In the genomic region with DNA sequence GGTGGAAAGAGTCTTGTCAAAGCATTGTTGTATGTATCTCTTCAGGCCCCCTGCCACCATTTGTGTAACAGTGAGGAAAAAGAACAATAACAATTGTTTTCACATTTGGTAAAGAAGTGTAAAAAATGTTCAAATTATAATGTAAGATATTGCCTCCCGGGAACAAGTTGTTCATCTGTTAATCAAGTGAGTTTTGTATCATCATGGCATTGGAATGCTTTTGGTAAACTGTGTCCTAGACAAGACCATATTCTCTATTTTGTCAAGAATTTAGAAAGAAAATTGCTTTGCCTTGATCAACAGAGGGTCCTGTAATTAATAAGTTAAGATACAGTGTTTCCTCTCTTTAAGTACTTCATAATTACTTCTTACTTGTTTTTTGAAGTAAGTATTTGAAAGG, we compare ENCODE assay signal across 18 cellular contexts.
DNase-seq lines count a peak whose midpoint lies in the region; ATAC-seq and TF ChIP-seq lines count a peak whose summit lies in the region.
"Had no signal": no experiment of that assay in that cellular context is flagged by ENCODE, and none has a peak within 500 bp of the region (broad histone marks: within the 10 kb centered on the region; RNA-seq: fewer than 3 reads in every experiment).

No MANE protein-coding gene starts in this region.

- DNase-seq in ELR (ENCODE audit: low read depth) (peak; percentile 34), adipocyte (ENCODE audit: low read depth) (peak; percentile 55), fibroblast of lung (ENCODE audit: low read depth in 2 of 2) (peak; percentile 12 to 58), mesenchymal stem cell (peak; percentile 15), NCI-H2029 treated with DMSO at 0.1 percent for 48 hours (lab: John Stamatoyannopoulos, UW) (no peak), GF-D8 (lab: John Stamatoyannopoulos, UW) (no peak), T1000 (lab: John Stamatoyannopoulos, UW) (no peak)
- DNase-seq: C1 segment of cervical spinal cord; CD8-positive, alpha-beta memory T cell; NCI-H1436 treated with DMSO at 0.1 percent for 48 hours; NCI-H2029; NCI-H2171; NCI-H526 treated with DMSO at 0.1 percent for 48 hours; Peyer's patch had no signal

- H2BK5ac ChIP-seq in mesenchymal stem cell (ENCODE audit: low read depth, low read length, poor library complexity, severe bottlenecking): no peak overlapping the region

- H3K14ac ChIP-seq in mesenchymal stem cell (ENCODE audit: low read length in 2 of 2): no peak overlapping the region

- no peak overlapping the region for H2AFZ ChIP-seq in fibroblast of lung (ENCODE audit: low read length)
- no peak overlapping the region for H2AFZ ChIP-seq in mesenchymal stem cell (ENCODE audit: low read depth, low read length)

- no peaks in the 10 kb centered on the region for H3K79me1 ChIP-seq in mesenchymal stem cell (replicated peaks; ENCODE audit: low read length, poor library complexity, severe bottlenecking)

- H2AK5ac ChIP-seq in mesenchymal stem cell (ENCODE audit: low read length, severe bottlenecking): no peak overlapping the region

- no peak overlapping the region for H4K8ac ChIP-seq in mesenchymal stem cell (ENCODE audit: low read length)

- H2BK15ac ChIP-seq in mesenchymal stem cell (ENCODE audit: low read depth, poor library complexity, severe bottlenecking): no peak overlapping the region

- peaks cover 16% of the 10 kb centered on the region for H3K4me1 ChIP-seq in adipocyte (ENCODE audit: control insufficient read depth, insufficient read depth, low read length)
- no peaks in the 10 kb centered on the region for H3K4me1 ChIP-seq in fibroblast of lung (ENCODE audit: control insufficient read depth, extremely low read depth, insufficient read depth, low read length)
- no peaks in the 10 kb centered on the region for H3K4me1 ChIP-seq in mesenchymal stem cell (ENCODE audit: control insufficient read depth, insufficient read depth, low read depth, low read length)
- H3K4me1 ChIP-seq: Peyer's patch had no signal

- ATAC-seq in HG03095 (IDR thresholded peaks at IDR 0.05; ENCODE audit: unreplicated experiment): no peak
- ATAC-seq: HepG2, Right ventricle myocardium inferior had no signal

- no peak overlapping the region for H3K4ac ChIP-seq in mesenchymal stem cell (ENCODE audit: low read depth in 1 of 2, low read length in 2 of 2)

- H3K9ac ChIP-seq in adipocyte (ENCODE audit: low read length) (no peak overlapping the region), fibroblast of lung (ENCODE audit: insufficient read depth, low read length) (no peak overlapping the region), mesenchymal stem cell (ENCODE audit: low read length) (no peak overlapping the region)
- H3K9ac ChIP-seq: KMS-11 had no signal

- H3K27me3 ChIP-seq in adipocyte (replicated peaks; ENCODE audit: control insufficient read depth, insufficient read depth, low read length): no peaks in the 10 kb centered on the region
- no peaks in the 10 kb centered on the region for H3K27me3 ChIP-seq in fibroblast of lung (ENCODE audit: control insufficient read depth, insufficient read depth, low read length)
- no peaks in the 10 kb centered on the region for H3K27me3 ChIP-seq in mesenchymal stem cell (ENCODE audit: control insufficient read depth in 1 of 2, insufficient read depth in 1 of 2, low read length in 2 of 2)
- H3K27me3 ChIP-seq: Peyer's patch had no signal

- H2BK12ac ChIP-seq in mesenchymal stem cell (ENCODE audit: low read length in 2 of 2): no peak overlapping the region

- H3K4me2 ChIP-seq in fibroblast of lung (ENCODE audit: extremely low read depth, insufficient read depth, low read length) (no peak overlapping the region), mesenchymal stem cell (ENCODE audit: low read length, poor library complexity, severe bottlenecking) (no peak overlapping the region)
- H3K4me2 ChIP-seq: KMS-11 had no signal

- H3K4me3 ChIP-seq in adipocyte (ENCODE audit: low read length) (no peak overlapping the region), fibroblast of lung (replicated peaks in 1 of 4; ENCODE audit: control extremely low read depth in 1 of 4, insufficient read depth in 1 of 4, low read depth in 3 of 4, low read length in 4 of 4) (no peak overlapping the region), mesenchymal stem cell (ENCODE audit: insufficient read depth in 1 of 2, low read depth in 1 of 2, low read length in 2 of 2) (no peak overlapping the region)
- H3K4me3 ChIP-seq: Peyer's patch had no signal

- H4K91ac ChIP-seq in mesenchymal stem cell (ENCODE audit: low read length): no peak overlapping the region

- no peak overlapping the region for H3K18ac ChIP-seq in mesenchymal stem cell (ENCODE audit: low read depth in 1 of 2, low read length in 2 of 2)

- H3K23ac ChIP-seq in mesenchymal stem cell (ENCODE audit: low read length in 2 of 2): no peak overlapping the region

- no peak for TF ChIP-seq CTCF in fibroblast of lung (conservative IDR thresholded peaks at IDR 0.05 in 1 of 2, IDR thresholded peaks at IDR 0.05 in 1 of 2; ENCODE audit: low read depth in 1 of 2, low read length in 2 of 2)

- H3K36me3 ChIP-seq in adipocyte (ENCODE audit: control insufficient read depth, insufficient read depth, low read length, severe bottlenecking) (no peaks in the 10 kb centered on the region), fibroblast of lung (ENCODE audit: control insufficient read depth, insufficient read depth, low read length) (no peaks in the 10 kb centered on the region), mesenchymal stem cell (ENCODE audit: control insufficient read depth in 1 of 2, insufficient read depth in 2 of 2, low read depth in 1 of 2, low read length in 2 of 2) (no peaks in the 10 kb centered on the region)
- H3K36me3 ChIP-seq: Peyer's patch had no signal

- WGBS in mesenchymal stem cell: 67% methylated on average over 1 of the region's 1 CpG

- H4K20me1 ChIP-seq in fibroblast of lung (ENCODE audit: control insufficient read depth, extremely low read depth, insufficient read depth, low read length): no peaks in the 10 kb centered on the region

- H3K79me2 ChIP-seq in fibroblast of lung (ENCODE audit: control insufficient read depth, insufficient read depth, low read length): no peaks in the 10 kb centered on the region

- no peak overlapping the region for H2BK120ac ChIP-seq in mesenchymal stem cell (ENCODE audit: low read depth, low read length)

- H3K9me3 ChIP-seq in adipocyte (ENCODE audit: control insufficient read depth, low read length): no peaks in the 10 kb centered on the region
- no peaks in the 10 kb centered on the region for H3K9me3 ChIP-seq in fibroblast of lung (ENCODE audit: control insufficient read depth, insufficient read depth, low read depth, low read length)
- H3K9me3 ChIP-seq in mesenchymal stem cell (ENCODE audit: control insufficient read depth, low read length): no peaks in the 10 kb centered on the region
- H3K9me3 ChIP-seq: Peyer's patch had no signal

- H3K27ac ChIP-seq in fibroblast of lung (ENCODE audit: insufficient read depth, low read length) (no peak overlapping the region), mesenchymal stem cell (ENCODE audit: low read length, poor library complexity, severe bottlenecking) (no peak overlapping the region)
- H3K27ac ChIP-seq: KMS-11, Peyer's patch had no signal

Comparison
In these comparisons a context has a peak if more than half of its experiments do, and no peak if none do; other contexts are left out.
1. DNase-seq: peak in ELR (single experiment), adipocyte (single experiment), fibroblast of lung (2 of 2) and mesenchymal stem cell (single experiment); none in NCI-H2029 treated with DMSO at 0.1 percent for 48 hours (single experiment), GF-D8 (single experiment) and T1000 (single experiment).